Comparison of ENCODE assay signal across 1 cellular context in the genomic region with DNA sequence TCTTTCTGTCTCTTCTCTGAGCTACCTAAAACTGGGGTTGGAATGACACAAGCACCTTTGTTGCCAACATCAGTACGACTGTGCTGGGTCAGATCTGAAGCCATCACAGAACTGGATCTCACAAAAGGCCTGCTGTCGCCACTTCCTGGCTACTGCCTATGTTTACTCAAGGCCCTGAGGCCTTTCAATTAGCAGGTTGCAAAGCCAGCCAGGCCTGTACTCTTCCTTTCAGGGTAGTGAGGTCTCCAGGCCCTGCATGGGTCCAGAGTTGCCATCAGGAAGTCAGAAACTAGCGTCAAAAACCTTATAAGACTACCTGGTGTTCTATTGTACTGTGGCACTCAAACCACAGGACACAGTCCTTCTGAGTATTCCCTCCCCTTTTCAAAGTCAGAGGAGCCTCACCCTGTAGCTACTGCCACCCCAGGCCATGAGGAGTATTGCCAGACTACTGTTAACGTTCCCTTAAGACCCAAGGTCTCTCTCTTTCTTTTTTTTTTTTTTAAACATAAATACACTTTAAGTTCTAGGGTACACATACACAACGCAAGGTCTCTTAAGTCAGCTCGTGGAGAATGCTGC.
TF ChIP-seq lines count a peak whose summit lies in the region.

No MANE protein-coding gene starts in this region.

TF ChIP-seq in HepG2, 621 proteins besides CTCF, POLR2A, EP300 and RAD21 (continued from another document and continues in another):
- TF ChIP-seq ZFX (CRISPR knock-in tag; IDR thresholded peaks at IDR 0.05; ENCODE audit: low read depth) (peak; percentile 55; the same call in 1 of the 2 replicates), SNAI1 (CRISPR knock-in tag; IDR thresholded peaks at IDR 0.05; ENCODE audit: borderline replicate concordance) (no peak), PHF8 (CRISPR knock-in tag; IDR thresholded peaks at IDR 0.05) (no peak), NKX3-1 (CRISPR knock-in tag; IDR thresholded peaks at IDR 0.05) (no peak), HMG20B (CRISPR knock-in tag; conservative IDR thresholded peaks at IDR 0.05) (no peak), YY1 (IDR thresholded peaks at IDR 0.05; ENCODE audit: insufficient read depth, insufficient replicate concordance, low read depth, low read length) (no peak), ZNF616 (CRISPR knock-in tag; IDR thresholded peaks at IDR 0.05; ENCODE audit: low read depth) (no peak), KLF11 (CRISPR knock-in tag; IDR thresholded peaks at IDR 0.05) (no peak), HNRNPL (IDR thresholded peaks at IDR 0.05; ENCODE audit: low read depth, low read length) (no peak), NFYC (CRISPR knock-in tag; IDR thresholded peaks at IDR 0.05) (no peak), ZMYM4 (CRISPR knock-in tag; IDR thresholded peaks at IDR 0.05) (peak; percentile 53; the same call in 1 of the 2 replicates), PITX1 (CRISPR knock-in tag; IDR thresholded peaks at IDR 0.05) (no peak), ZNF10 (CRISPR knock-in tag; IDR thresholded peaks at IDR 0.05; ENCODE audit: borderline replicate concordance, low read depth) (no peak), NR1H2 (CRISPR knock-in tag; IDR thresholded peaks at IDR 0.05; ENCODE audit: borderline replicate concordance, low read depth) (no peak), RFX1 (IDR thresholded peaks at IDR 0.05) (no peak), NFIB (CRISPR knock-in tag; IDR thresholded peaks at IDR 0.05; ENCODE audit: borderline replicate concordance) (no peak), ZNF30 (CRISPR knock-in tag; IDR thresholded peaks at IDR 0.05) (no peak), CHD2 (IDR thresholded peaks at IDR 0.05; ENCODE audit: low read depth, low read length) (no peak), GPN1 (CRISPR knock-in tag; IDR thresholded peaks at IDR 0.05; ENCODE audit: borderline replicate concordance) (no peak), MED1 (CRISPR knock-in tag; IDR thresholded peaks at IDR 0.05) (no peak), ZNF234 (CRISPR knock-in tag; conservative IDR thresholded peaks at IDR 0.05) (no peak), ATM (IDR thresholded peaks at IDR 0.05; ENCODE audit: borderline replicate concordance) (no peak), TCF7L2 (IDR thresholded peaks at IDR 0.05; ENCODE audit: low read depth, low read length) (no peak), ZFP62 (CRISPR knock-in tag; IDR thresholded peaks at IDR 0.05) (no peak), ZFY (CRISPR knock-in tag; IDR thresholded peaks at IDR 0.05) (peak; percentile 59; the same call in 1 of the 2 replicates), RARG (CRISPR knock-in tag; IDR thresholded peaks at IDR 0.05; ENCODE audit: low read depth) (no peak), MATR3 (CRISPR knock-in tag; IDR thresholded peaks at IDR 0.05) (no peak), ZNF383 (CRISPR knock-in tag; IDR thresholded peaks at IDR 0.05; ENCODE audit: borderline replicate concordance) (no peak)
- TF ChIP-seq, protein P1, sequence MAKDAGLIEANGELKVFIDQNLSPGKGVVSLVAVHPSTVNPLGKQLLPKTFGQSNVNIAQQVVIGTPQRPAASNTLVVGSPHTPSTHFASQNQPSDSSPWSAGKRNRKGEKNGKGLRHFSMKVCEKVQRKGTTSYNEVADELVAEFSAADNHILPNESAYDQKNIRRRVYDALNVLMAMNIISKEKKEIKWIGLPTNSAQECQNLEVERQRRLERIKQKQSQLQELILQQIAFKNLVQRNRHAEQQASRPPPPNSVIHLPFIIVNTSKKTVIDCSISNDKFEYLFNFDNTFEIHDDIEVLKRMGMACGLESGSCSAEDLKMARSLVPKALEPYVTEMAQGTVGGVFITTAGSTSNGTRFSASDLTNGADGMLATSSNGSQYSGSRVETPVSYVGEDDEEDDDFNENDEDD (CRISPR knock-in tag; IDR thresholded peaks at IDR 0.05; ENCODE audit: borderline replicate concordance), result peak; percentile 26; the same call in 1 of the 2 replicates
- TF ChIP-seq, protein P2, sequence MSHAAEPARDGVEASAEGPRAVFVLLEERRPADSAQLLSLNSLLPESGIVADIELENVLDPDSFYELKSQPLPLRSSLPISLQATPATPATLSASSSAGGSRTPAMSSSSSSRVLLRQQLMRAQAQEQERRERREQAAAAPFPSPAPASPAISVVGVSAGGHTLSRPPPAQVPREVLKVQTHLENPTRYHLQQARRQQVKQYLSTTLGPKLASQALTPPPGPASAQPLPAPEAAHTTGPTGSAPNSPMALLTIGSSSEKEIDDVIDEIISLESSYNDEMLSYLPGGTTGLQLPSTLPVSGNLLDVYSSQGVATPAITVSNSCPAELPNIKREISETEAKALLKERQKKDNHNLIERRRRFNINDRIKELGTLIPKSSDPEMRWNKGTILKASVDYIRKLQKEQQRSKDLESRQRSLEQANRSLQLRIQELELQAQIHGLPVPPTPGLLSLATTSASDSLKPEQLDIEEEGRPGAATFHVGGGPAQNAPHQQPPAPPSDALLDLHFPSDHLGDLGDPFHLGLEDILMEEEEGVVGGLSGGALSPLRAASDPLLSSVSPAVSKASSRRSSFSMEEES (CRISPR knock-in tag; IDR thresholded peaks at IDR 0.05), result no peak
- TF ChIP-seq, protein P3, sequence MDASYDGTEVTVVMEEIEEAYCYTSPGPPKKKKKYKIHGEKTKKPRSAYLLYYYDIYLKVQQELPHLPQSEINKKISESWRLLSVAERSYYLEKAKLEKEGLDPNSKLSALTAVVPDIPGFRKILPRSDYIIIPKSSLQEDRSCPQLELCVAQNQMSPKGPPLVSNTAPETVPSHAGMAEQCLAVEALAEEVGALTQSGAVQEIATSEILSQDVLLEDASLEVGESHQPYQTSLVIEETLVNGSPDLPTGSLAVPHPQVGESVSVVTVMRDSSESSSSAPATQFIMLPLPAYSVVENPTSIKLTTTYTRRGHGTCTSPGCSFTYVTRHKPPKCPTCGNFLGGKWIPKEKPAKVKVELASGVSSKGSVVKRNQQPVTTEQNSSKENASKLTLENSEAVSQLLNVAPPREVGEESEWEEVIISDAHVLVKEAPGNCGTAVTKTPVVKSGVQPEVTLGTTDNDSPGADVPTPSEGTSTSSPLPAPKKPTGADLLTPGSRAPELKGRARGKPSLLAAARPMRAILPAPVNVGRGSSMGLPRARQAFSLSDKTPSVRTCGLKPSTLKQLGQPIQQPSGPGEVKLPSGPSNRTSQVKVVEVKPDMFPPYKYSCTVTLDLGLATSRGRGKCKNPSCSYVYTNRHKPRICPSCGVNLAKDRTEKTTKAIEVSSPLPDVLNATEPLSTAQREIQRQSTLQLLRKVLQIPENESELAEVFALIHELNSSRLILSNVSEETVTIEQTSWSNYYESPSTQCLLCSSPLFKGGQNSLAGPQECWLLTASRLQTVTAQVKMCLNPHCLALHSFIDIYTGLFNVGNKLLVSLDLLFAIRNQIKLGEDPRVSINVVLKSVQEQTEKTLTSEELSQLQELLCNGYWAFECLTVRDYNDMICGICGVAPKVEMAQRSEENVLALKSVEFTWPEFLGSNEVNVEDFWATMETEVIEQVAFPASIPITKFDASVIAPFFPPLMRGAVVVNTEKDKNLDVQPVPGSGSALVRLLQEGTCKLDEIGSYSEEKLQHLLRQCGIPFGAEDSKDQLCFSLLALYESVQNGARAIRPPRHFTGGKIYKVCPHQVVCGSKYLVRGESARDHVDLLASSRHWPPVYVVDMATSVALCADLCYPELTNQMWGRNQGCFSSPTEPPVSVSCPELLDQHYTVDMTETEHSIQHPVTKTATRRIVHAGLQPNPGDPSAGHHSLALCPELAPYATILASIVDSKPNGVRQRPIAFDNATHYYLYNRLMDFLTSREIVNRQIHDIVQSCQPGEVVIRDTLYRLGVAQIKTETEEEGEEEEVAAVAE (CRISPR knock-in tag; IDR thresholded peaks at IDR 0.05; ENCODE audit: borderline replicate concordance), result no peak
- TF ChIP-seq, protein P4, sequence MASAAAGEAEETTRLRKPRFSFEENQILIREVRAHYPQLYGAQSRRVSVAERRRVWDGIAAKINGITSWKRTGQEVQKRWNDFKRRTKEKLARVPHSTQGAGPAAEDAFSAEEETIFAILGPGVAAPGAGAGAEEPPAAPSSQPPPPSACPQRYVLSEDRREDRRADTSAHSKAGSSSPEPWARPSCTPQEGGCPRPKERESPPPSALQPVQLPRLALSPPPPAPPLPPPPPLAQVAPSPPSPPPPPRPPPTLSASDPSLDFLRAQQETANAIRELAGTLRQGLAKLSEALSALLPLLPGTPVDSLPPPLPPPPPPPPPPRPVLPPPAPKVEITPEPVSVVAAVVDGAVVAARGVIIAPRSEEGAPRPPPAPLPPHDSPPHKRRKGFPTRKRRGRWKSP (CRISPR knock-in tag; IDR thresholded peaks at IDR 0.05), result no peak
- TF ChIP-seq, protein P5, sequence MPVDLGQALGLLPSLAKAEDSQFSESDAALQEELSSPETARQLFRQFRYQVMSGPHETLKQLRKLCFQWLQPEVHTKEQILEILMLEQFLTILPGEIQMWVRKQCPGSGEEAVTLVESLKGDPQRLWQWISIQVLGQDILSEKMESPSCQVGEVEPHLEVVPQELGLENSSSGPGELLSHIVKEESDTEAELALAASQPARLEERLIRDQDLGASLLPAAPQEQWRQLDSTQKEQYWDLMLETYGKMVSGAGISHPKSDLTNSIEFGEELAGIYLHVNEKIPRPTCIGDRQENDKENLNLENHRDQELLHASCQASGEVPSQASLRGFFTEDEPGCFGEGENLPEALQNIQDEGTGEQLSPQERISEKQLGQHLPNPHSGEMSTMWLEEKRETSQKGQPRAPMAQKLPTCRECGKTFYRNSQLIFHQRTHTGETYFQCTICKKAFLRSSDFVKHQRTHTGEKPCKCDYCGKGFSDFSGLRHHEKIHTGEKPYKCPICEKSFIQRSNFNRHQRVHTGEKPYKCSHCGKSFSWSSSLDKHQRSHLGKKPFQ (CRISPR knock-in tag; IDR thresholded peaks at IDR 0.05; ENCODE audit: insufficient replicate concordance), result no peak
- TF ChIP-seq, protein P6, sequence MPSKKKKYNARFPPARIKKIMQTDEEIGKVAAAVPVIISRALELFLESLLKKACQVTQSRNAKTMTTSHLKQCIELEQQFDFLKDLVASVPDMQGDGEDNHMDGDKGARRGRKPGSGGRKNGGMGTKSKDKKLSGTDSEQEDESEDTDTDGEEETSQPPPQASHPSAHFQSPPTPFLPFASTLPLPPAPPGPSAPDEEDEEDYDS (CRISPR knock-in tag; IDR thresholded peaks at IDR 0.05), result no peak
- TF ChIP-seq, protein P7, sequence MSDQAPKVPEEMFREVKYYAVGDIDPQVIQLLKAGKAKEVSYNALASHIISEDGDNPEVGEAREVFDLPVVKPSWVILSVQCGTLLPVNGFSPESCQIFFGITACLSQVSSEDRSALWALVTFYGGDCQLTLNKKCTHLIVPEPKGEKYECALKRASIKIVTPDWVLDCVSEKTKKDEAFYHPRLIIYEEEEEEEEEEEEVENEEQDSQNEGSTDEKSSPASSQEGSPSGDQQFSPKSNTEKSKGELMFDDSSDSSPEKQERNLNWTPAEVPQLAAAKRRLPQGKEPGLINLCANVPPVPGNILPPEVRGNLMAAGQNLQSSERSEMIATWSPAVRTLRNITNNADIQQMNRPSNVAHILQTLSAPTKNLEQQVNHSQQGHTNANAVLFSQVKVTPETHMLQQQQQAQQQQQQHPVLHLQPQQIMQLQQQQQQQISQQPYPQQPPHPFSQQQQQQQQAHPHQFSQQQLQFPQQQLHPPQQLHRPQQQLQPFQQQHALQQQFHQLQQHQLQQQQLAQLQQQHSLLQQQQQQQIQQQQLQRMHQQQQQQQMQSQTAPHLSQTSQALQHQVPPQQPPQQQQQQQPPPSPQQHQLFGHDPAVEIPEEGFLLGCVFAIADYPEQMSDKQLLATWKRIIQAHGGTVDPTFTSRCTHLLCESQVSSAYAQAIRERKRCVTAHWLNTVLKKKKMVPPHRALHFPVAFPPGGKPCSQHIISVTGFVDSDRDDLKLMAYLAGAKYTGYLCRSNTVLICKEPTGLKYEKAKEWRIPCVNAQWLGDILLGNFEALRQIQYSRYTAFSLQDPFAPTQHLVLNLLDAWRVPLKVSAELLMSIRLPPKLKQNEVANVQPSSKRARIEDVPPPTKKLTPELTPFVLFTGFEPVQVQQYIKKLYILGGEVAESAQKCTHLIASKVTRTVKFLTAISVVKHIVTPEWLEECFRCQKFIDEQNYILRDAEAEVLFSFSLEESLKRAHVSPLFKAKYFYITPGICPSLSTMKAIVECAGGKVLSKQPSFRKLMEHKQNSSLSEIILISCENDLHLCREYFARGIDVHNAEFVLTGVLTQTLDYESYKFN (CRISPR knock-in tag; conservative IDR thresholded peaks at IDR 0.05), result no peak
- TF ChIP-seq, protein P8, sequence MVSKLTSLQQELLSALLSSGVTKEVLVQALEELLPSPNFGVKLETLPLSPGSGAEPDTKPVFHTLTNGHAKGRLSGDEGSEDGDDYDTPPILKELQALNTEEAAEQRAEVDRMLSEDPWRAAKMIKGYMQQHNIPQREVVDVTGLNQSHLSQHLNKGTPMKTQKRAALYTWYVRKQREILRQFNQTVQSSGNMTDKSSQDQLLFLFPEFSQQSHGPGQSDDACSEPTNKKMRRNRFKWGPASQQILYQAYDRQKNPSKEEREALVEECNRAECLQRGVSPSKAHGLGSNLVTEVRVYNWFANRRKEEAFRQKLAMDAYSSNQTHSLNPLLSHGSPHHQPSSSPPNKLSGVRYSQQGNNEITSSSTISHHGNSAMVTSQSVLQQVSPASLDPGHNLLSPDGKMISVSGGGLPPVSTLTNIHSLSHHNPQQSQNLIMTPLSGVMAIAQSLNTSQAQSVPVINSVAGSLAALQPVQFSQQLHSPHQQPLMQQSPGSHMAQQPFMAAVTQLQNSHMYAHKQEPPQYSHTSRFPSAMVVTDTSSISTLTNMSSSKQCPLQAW (CRISPR knock-in tag; IDR thresholded peaks at IDR 0.05), result no peak
- TF ChIP-seq, protein P9, sequence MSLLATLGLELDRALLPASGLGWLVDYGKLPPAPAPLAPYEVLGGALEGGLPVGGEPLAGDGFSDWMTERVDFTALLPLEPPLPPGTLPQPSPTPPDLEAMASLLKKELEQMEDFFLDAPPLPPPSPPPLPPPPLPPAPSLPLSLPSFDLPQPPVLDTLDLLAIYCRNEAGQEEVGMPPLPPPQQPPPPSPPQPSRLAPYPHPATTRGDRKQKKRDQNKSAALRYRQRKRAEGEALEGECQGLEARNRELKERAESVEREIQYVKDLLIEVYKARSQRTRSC (CRISPR knock-in tag; IDR thresholded peaks at IDR 0.05; ENCODE audit: low read depth), result no peak
- TF ChIP-seq, protein P10, sequence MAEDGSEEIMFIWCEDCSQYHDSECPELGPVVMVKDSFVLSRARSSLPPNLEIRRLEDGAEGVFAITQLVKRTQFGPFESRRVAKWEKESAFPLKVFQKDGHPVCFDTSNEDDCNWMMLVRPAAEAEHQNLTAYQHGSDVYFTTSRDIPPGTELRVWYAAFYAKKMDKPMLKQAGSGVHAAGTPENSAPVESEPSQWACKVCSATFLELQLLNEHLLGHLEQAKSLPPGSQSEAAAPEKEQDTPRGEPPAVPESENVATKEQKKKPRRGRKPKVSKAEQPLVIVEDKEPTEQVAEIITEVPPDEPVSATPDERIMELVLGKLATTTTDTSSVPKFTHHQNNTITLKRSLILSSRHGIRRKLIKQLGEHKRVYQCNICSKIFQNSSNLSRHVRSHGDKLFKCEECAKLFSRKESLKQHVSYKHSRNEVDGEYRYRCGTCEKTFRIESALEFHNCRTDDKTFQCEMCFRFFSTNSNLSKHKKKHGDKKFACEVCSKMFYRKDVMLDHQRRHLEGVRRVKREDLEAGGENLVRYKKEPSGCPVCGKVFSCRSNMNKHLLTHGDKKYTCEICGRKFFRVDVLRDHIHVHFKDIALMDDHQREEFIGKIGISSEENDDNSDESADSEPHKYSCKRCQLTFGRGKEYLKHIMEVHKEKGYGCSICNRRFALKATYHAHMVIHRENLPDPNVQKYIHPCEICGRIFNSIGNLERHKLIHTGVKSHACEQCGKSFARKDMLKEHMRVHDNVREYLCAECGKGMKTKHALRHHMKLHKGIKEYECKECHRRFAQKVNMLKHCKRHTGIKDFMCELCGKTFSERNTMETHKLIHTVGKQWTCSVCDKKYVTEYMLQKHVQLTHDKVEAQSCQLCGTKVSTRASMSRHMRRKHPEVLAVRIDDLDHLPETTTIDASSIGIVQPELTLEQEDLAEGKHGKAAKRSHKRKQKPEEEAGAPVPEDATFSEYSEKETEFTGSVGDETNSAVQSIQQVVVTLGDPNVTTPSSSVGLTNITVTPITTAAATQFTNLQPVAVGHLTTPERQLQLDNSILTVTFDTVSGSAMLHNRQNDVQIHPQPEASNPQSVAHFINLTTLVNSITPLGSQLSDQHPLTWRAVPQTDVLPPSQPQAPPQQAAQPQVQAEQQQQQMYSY (CRISPR knock-in tag; IDR thresholded peaks at IDR 0.05), result no peak
